Comparison of ENCODE assay signal across 14 cellular contexts in genomic region chr7:54985405-54986360, GRCh38. TPM values are rescaled to one million over a fixed set of nuclear protein-coding genes. Genes with fewer than 3 reads are reported as not detected.
DNase-seq lines count a peak whose midpoint lies in the region; ATAC-seq and TF ChIP-seq lines count a peak whose summit lies in the region.
"Had no signal": no experiment of that assay in that cellular context is flagged by ENCODE, and none has a peak within 500 bp of the region (broad histone marks: within the 10 kb centered on the region; RNA-seq: fewer than 3 reads in every experiment).

No MANE protein-coding gene starts in this region.

- ATAC-seq in Panc1: peak; percentile 93
- ATAC-seq: activated CD8-positive, alpha-beta memory T cell treated with anti-CD3 and anti-CD28 coated beads, Interleukin-2, amount 10 ng/mL, durations not matched to agents 7 days and 5 days; activated naive CD4-positive, alpha-beta T cell treated with anti-CD3 and anti-CD28 coated beads, Interleukin-2, amount 50 U/mL, for 72 hours had no signal

- peak overlapping the region; percentile 35; the same call in 1 of the 2 replicates for H3K27ac ChIP-seq in Panc1 (ENCODE audit: low read length)

- BruUV-seq in Panc1 (replicated peaks; lab: Mats Ljungman, UMichigan): no TSS peak

- intact Hi-C loops in Panc1 (cut with micrococcal nuclease; ENCODE audit: unreplicated experiment): no loop called here
- intact Hi-C loops in cardiac septum (cut with DNase I): no loop called here

- peak overlapping the region in 1 of 2 experiments; percentile 10; a peak in 2 of 4 replicates for H3K4me3 ChIP-seq in Panc1 (ENCODE audit: low read depth in 2 of 2, low read length in 2 of 2)
- H3K4me3 ChIP-seq in epithelial cell of esophagus (ENCODE audit: low read length): no peak overlapping the region

- no peaks in the 10 kb centered on the region for H3K36me3 ChIP-seq in Panc1 (ENCODE audit: control insufficient read depth, insufficient read depth, low read length)

- no peaks in the 10 kb centered on the region for H3K9me3 ChIP-seq in Panc1 (ENCODE audit: control insufficient read depth, insufficient read depth, low read depth, low read length)

- peaks cover 6% of the 10 kb centered on the region for H3K4me1 Mint-ChIP-seq in progenitor cell of endocrine pancreas (ENCODE audit: low read depth)
- H3K4me1 Mint-ChIP-seq: activated CD8-positive, alpha-beta memory T cell treated with anti-CD3 and anti-CD28 coated beads, Interleukin-2, amount 10 ng/mL, durations not matched to agents 7 days and 5 days; immature natural killer cell; nephron progenitor cell had no signal

- DNase-seq in EL (peak; percentile 96), Panc1 (ENCODE audit: low read depth, low spot score) (peak; percentile 95), epithelial cell of esophagus (ENCODE audit: low read depth) (peak; percentile 92), progenitor cell of endocrine pancreas (ENCODE audit: low spot score, unreplicated experiment) (no peak), GOT3 (lab: John Stamatoyannopoulos, UW) (no peak), T-helper 9 cell (no peak), cardiac septum (ENCODE audit: low spot score) (no peak), SIG-M5 (lab: John Stamatoyannopoulos, UW) (no peak)
- DNase-seq: activated CD8-positive, alpha-beta memory T cell treated with anti-CD3 and anti-CD28 coated beads, Interleukin-2, amount 10 ng/mL, durations not matched to agents 7 days and 5 days; immature natural killer cell; NCI-H1694; nephron progenitor cell; T-helper 2 cell had no signal

- no peaks in the 10 kb centered on the region for H3K27me3 ChIP-seq in Panc1 (ENCODE audit: control insufficient read depth, insufficient read depth, low read length)

- POLR2A ChIA-PET in Panc1 (lab: Charles Lee): interaction anchor here (0.6 kb wide), 1 partner anchor 16 kb away, joined by 3 read pairs; no protein-coding TSS in a partner anchor

- H3K4me1 ChIP-seq in Panc1 (ENCODE audit: control insufficient read depth, insufficient read depth, low read length): peaks cover 8% of the 10 kb centered on the region

- TF ChIP-seq CTCF in Panc1 (IDR thresholded peaks at IDR 0.05) (no peak), epithelial cell of esophagus (IDR thresholded peaks at IDR 0.05; ENCODE audit: insufficient read depth, low read depth, low read length, missing control alignments) (no peak), progenitor cell of endocrine pancreas (IDR thresholded peaks at IDR 0.05; ENCODE audit: unreplicated experiment) (no peak)

- H3K9me3 Mint-ChIP-seq in progenitor cell of endocrine pancreas (ENCODE audit: low read depth): peaks cover 10% of the 10 kb centered on the region
- H3K9me3 Mint-ChIP-seq: nephron progenitor cell had no signal

- CTCF ChIA-PET in Panc1 (lab: Charles Lee): no interaction called here

- no peaks in the 10 kb centered on the region for H3K27me3 Mint-ChIP-seq in progenitor cell of endocrine pancreas
- H3K27me3 Mint-ChIP-seq: activated CD8-positive, alpha-beta memory T cell treated with anti-CD3 and anti-CD28 coated beads, Interleukin-2, amount 10 ng/mL, durations not matched to agents 7 days and 5 days had no signal

- H3K27ac Mint-ChIP-seq in progenitor cell of endocrine pancreas: peak overlapping the region; percentile 11
- H3K27ac Mint-ChIP-seq: activated CD8-positive, alpha-beta memory T cell treated with anti-CD3 and anti-CD28 coated beads, Interleukin-2, amount 10 ng/mL, durations not matched to agents 7 days and 5 days; activated naive CD4-positive, alpha-beta T cell treated with anti-CD3 and anti-CD28 coated beads, Interleukin-2, amount 50 U/mL, for 72 hours; immature natural killer cell; nephron progenitor cell had no signal

- in situ Hi-C loops in Panc1 (cut with HindIII; ENCODE audit: low pct_unique_long_range_greater_than_20kb, low sequenced_read_pairs): no loop called here

- H3K4me3 Mint-ChIP-seq in progenitor cell of endocrine pancreas (ENCODE audit: low read depth): no peak overlapping the region
- H3K4me3 Mint-ChIP-seq: activated CD8-positive, alpha-beta memory T cell treated with anti-CD3 and anti-CD28 coated beads, Interleukin-2, amount 10 ng/mL, durations not matched to agents 7 days and 5 days; immature natural killer cell; nephron progenitor cell had no signal

- no peaks in the 10 kb centered on the region for H3K36me3 Mint-ChIP-seq in progenitor cell of endocrine pancreas (ENCODE audit: insufficient read depth)
- H3K36me3 Mint-ChIP-seq: activated CD8-positive, alpha-beta memory T cell treated with anti-CD3 and anti-CD28 coated beads, Interleukin-2, amount 10 ng/mL, durations not matched to agents 7 days and 5 days had no signal

RNA-seq across cellular contexts. Expression of gene EGFR, which starts 33.1 kb away (rescaled TPM):
- 156 TPM for total RNA-seq in Panc1 (2021; ENCODE audit: unreplicated experiment)
- 68.6 TPM for polyA plus RNA-seq in Panc1 (2012; ENCODE audit: insufficient read length)
- total RNA-seq in progenitor cell of endocrine pancreas: 43.8 and 47.8 TPM in 2 replicates
- total RNA-seq in cardiac septum: 7.6 TPM
- total RNA-seq: activated CD8-positive, alpha-beta memory T cell treated with anti-CD3 and anti-CD28 coated beads, Interleukin-2, amount 10 ng/mL, durations not matched to agents 7 days and 5 days; activated naive CD4-positive, alpha-beta T cell treated with anti-CD3 and anti-CD28 coated beads, Interleukin-2, amount 50 U/mL, for 72 hours had no signal
- polyA plus RNA-seq: immature natural killer cell had no signal

Comparison
In these comparisons a context has a peak if more than half of its experiments do, and no peak if none do; other contexts are left out.
1. DNase-seq: peak in EL (single experiment), Panc1 (single experiment) and epithelial cell of esophagus (single experiment); none in progenitor cell of endocrine pancreas (single experiment), GOT3 (single experiment), T-helper 9 cell (single experiment), cardiac septum (single experiment) and SIG-M5 (single experiment).